Comparison of ENCODE assay signal across 22 cellular contexts in the genomic region with DNA sequence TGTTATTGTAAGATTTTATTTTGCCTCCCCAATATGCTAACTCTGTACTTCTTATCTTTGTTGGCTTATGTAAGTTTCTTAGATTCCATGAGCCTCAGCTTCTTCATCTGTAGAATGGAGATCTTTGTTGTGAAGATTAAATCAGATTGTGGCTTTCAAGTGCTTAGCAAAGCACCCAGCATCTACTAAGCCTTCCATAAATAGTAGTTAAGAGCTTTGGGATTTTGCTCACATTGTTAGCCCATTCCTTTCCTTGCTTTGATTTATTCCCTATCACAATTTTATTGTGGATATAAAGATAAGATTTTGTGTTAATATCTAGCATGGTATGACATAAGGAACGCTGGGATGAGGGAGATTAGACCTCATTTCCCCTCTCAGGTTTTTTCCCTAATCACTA.
A peak's percentile ranks its signal among the peaks of the same experiment; 100 is the strongest.
DNase-seq lines count a peak whose midpoint lies in the region; ATAC-seq and TF ChIP-seq lines count a peak whose summit lies in the region.
"Had no signal": no experiment of that assay in that cellular context is flagged by ENCODE, and none has a peak within 500 bp of the region (broad histone marks: within the 10 kb centered on the region; RNA-seq: fewer than 3 reads in every experiment).

No MANE protein-coding gene starts in this region.

- no peaks in the 10 kb centered on the region for H3K9me2 ChIP-seq in GM23338 (ENCODE audit: insufficient read depth)
- H3K9me2 ChIP-seq: SK-N-SH had no signal

- H3K79me2 ChIP-seq in GM23338 (replicated peaks; ENCODE audit: insufficient read depth): no peaks in the 10 kb centered on the region
- H3K79me2 ChIP-seq in neural progenitor cell (ENCODE audit: low read depth): no peaks in the 10 kb centered on the region

- H3K36me3 ChIP-seq in GM23338 (ENCODE audit: insufficient read depth) (no peaks in the 10 kb centered on the region), endodermal cell (ENCODE audit: control insufficient read depth, insufficient read depth, low read length) (no peaks in the 10 kb centered on the region), neural progenitor cell (no peaks in the 10 kb centered on the region)
- H3K36me3 ChIP-seq: BLaER1 had no signal

- H3K4me3 Mint-ChIP-seq in GM23338 (no peak overlapping the region), endodermal cell (no peak overlapping the region), neural progenitor cell (no peak overlapping the region)
- no peak overlapping the region for H3K4me3 Mint-ChIP-seq in activated T-cell treated with anti-CD3 and anti-CD28 coated beads, Interleukin-2, amount 50 U/mL, for 72 hours
- H3K4me3 Mint-ChIP-seq: CD4-positive, CD25-positive, alpha-beta regulatory T cell had no signal

- DNase-seq in GM23338 (ENCODE audit: low spot score) (no peak), M059J (ENCODE audit: low read depth) (peak; percentile 8), endodermal cell (no peak), neural progenitor cell (ENCODE audit: low spot score) (no peak), AG08396 (ENCODE audit: low spot score) (no peak), NK-92 (lab: John Stamatoyannopoulos, UW; ENCODE audit: unreplicated experiment) (no peak)
- DNase-seq in activated T-cell treated with anti-CD3 and anti-CD28 coated beads, Interleukin-2, amount 50 U/mL, for 72 hours: no peak
- DNase-seq: CD4-positive, CD25-positive, alpha-beta regulatory T cell; HCEC 1CT; Kasumi-1; MV-4-11; NCI-H1105; NCI-H1436 treated with DMSO at 0.1 percent for 48 hours; NCI-H187 treated with DMSO at 0.1 percent for 48 hours; NCI-H2171 treated with DMSO at 0.1 percent for 48 hours; NCI-H345; NCI-H510A treated with DMSO at 0.1 percent for 48 hours; NK-92 treated with Interleukin-12 subunit alpha and Interleukin-12 subunit beta, amount 100 ng/mL, for 24 hours; PC-3; SK-N-SH had no signal

- H3K4me1 Mint-ChIP-seq in GM23338: peaks cover 50% of the 10 kb centered on the region
- peaks cover 45% of the 10 kb centered on the region for H3K4me1 Mint-ChIP-seq in endodermal cell
- H3K4me1 Mint-ChIP-seq in neural progenitor cell: peaks cover 55% of the 10 kb centered on the region
- H3K4me1 Mint-ChIP-seq in activated T-cell treated with anti-CD3 and anti-CD28 coated beads, Interleukin-2, amount 50 U/mL, for 72 hours (ENCODE audit: low read depth): no peaks in the 10 kb centered on the region
- H3K4me1 Mint-ChIP-seq: CD4-positive, CD25-positive, alpha-beta regulatory T cell had no signal

- no peak overlapping the region for H3K4me2 ChIP-seq in GM23338
- H3K4me2 ChIP-seq in neural progenitor cell: no peak overlapping the region
- H3K4me2 ChIP-seq: BLaER1, SK-N-SH had no signal

- H3K27ac Mint-ChIP-seq in GM23338: peak overlapping the region; percentile 64
- H3K27ac Mint-ChIP-seq in endodermal cell: peak overlapping the region; percentile 84
- peak overlapping the region; percentile 20 for H3K27ac Mint-ChIP-seq in neural progenitor cell
- no peak overlapping the region for H3K27ac Mint-ChIP-seq in activated T-cell treated with anti-CD3 and anti-CD28 coated beads, Interleukin-2, amount 50 U/mL, for 72 hours
- H3K27ac Mint-ChIP-seq: CD4-positive, CD25-positive, alpha-beta regulatory T cell had no signal

- H4K20me1 ChIP-seq in GM23338 (replicated peaks; ENCODE audit: insufficient read depth): no peaks in the 10 kb centered on the region
- no peaks in the 10 kb centered on the region for H4K20me1 ChIP-seq in neural progenitor cell (ENCODE audit: low read depth)
- H4K20me1 ChIP-seq: BLaER1 had no signal

- H2AFZ ChIP-seq in GM23338 (no peak overlapping the region), neural progenitor cell (replicated peaks) (no peak overlapping the region)

- H3K27me3 ChIP-seq in GM23338 (ENCODE audit: insufficient read depth) (no peaks in the 10 kb centered on the region), endodermal cell (ENCODE audit: control insufficient read depth, insufficient read depth, low read length, poor library complexity, severe bottlenecking) (no peaks in the 10 kb centered on the region), neural progenitor cell (no peaks in the 10 kb centered on the region)
- H3K27me3 ChIP-seq: BLaER1 had no signal

- H3K9me3 ChIP-seq in endodermal cell (ENCODE audit: control insufficient read depth, low read length) (no peaks in the 10 kb centered on the region), neural progenitor cell (ENCODE audit: low read depth) (no peaks in the 10 kb centered on the region)
- H3K9me3 ChIP-seq: BLaER1, SK-N-SH had no signal

- TF ChIP-seq CTCF in GM23338 (conservative IDR thresholded peaks at IDR 0.05; ENCODE audit: low read depth in 2 of 2) (no peak), endodermal cell (conservative IDR thresholded peaks at IDR 0.05) (no peak), neural progenitor cell (IDR thresholded peaks at IDR 0.05) (no peak)

- WGBS in endodermal cell (ENCODE audit: insufficient coverage in 1 of 2, insufficient read length in 1 of 2), 2 experiments: 20% methylated on average over 1 of the region's 1 CpG; no CpG with 5 or more reads in 1 of the 2 experiments

- no peak overlapping the region for H3K9ac ChIP-seq in endodermal cell (ENCODE audit: extremely low read depth, low read length, poor library complexity, severe bottlenecking)
- no peak overlapping the region for H3K9ac ChIP-seq in neural progenitor cell
- H3K9ac ChIP-seq: BLaER1, SK-N-SH had no signal

- H3K27ac ChIP-seq in GM23338 (ENCODE audit: low read depth): no peak overlapping the region
- H3K27ac ChIP-seq in endodermal cell (ENCODE audit: low read depth, low read length): no peak overlapping the region
- H3K27ac ChIP-seq in neural progenitor cell: peak overlapping the region; percentile 39
- H3K27ac ChIP-seq: BLaER1 had no signal

- H3K9me3 Mint-ChIP-seq in GM23338 (no peaks in the 10 kb centered on the region), endodermal cell (peaks cover 2% of the 10 kb centered on the region), neural progenitor cell (peaks cover 12% of the 10 kb centered on the region)
- H3K9me3 Mint-ChIP-seq in activated T-cell treated with anti-CD3 and anti-CD28 coated beads, Interleukin-2, amount 50 U/mL, for 72 hours: peaks cover 0 to 3% of the 10 kb centered on the region in 2 donors

- H3K4me3 ChIP-seq in GM23338 (no peak overlapping the region), endodermal cell (ENCODE audit: low read length) (no peak overlapping the region), neural progenitor cell (no peak overlapping the region)
- H3K4me3 ChIP-seq: BLaER1, K562 had no signal

- H3K27me3 Mint-ChIP-seq in GM23338 (ENCODE audit: insufficient read depth, low read depth, poor library complexity) (peaks cover 2% of the 10 kb centered on the region), endodermal cell (ENCODE audit: insufficient read depth) (no peaks in the 10 kb centered on the region), neural progenitor cell (ENCODE audit: insufficient read depth, low read depth) (peaks cover 7% of the 10 kb centered on the region)
- H3K27me3 Mint-ChIP-seq in activated T-cell treated with anti-CD3 and anti-CD28 coated beads, Interleukin-2, amount 50 U/mL, for 72 hours (ENCODE audit: low read depth): no peaks in the 10 kb centered on the region
- H3K27me3 Mint-ChIP-seq: CD4-positive, CD25-positive, alpha-beta regulatory T cell had no signal

- H3K36me3 Mint-ChIP-seq in GM23338 (ENCODE audit: low read depth): no peaks in the 10 kb centered on the region
- H3K36me3 Mint-ChIP-seq in endodermal cell (ENCODE audit: low read depth): peaks cover 2% of the 10 kb centered on the region
- H3K36me3 Mint-ChIP-seq in neural progenitor cell: peaks cover 2% of the 10 kb centered on the region
- H3K36me3 Mint-ChIP-seq in activated T-cell treated with anti-CD3 and anti-CD28 coated beads, Interleukin-2, amount 50 U/mL, for 72 hours (ENCODE audit: insufficient read depth in 2 of 2): no peaks in the 10 kb centered on the region
- H3K36me3 Mint-ChIP-seq: CD4-positive, CD25-positive, alpha-beta regulatory T cell had no signal

- ATAC-seq in GM23338: no peak
- ATAC-seq in activated T-cell treated with anti-CD3 and anti-CD28 coated beads, Interleukin-2, amount 50 U/mL, for 72 hours (replicated peaks in 1 of 2): no peak
- ATAC-seq: K562 had no signal

- peaks cover 30% of the 10 kb centered on the region for H3K4me1 ChIP-seq in GM23338 (ENCODE audit: insufficient read depth)
- H3K4me1 ChIP-seq in endodermal cell (ENCODE audit: control insufficient read depth, insufficient read depth, low read length): peaks cover 11% of the 10 kb centered on the region
- H3K4me1 ChIP-seq in neural progenitor cell: peaks cover 55% of the 10 kb centered on the region
- H3K4me1 ChIP-seq: BLaER1 had no signal

- no peaks in the 10 kb centered on the region for H3F3A ChIP-seq in GM23338 (replicated peaks; ENCODE audit: low read depth)
- peaks cover 27% of the 10 kb centered on the region for H3F3A ChIP-seq in neural progenitor cell (ENCODE audit: low read depth)
